Comparison of ENCODE assay signal across 8 cellular contexts in the genomic region with DNA sequence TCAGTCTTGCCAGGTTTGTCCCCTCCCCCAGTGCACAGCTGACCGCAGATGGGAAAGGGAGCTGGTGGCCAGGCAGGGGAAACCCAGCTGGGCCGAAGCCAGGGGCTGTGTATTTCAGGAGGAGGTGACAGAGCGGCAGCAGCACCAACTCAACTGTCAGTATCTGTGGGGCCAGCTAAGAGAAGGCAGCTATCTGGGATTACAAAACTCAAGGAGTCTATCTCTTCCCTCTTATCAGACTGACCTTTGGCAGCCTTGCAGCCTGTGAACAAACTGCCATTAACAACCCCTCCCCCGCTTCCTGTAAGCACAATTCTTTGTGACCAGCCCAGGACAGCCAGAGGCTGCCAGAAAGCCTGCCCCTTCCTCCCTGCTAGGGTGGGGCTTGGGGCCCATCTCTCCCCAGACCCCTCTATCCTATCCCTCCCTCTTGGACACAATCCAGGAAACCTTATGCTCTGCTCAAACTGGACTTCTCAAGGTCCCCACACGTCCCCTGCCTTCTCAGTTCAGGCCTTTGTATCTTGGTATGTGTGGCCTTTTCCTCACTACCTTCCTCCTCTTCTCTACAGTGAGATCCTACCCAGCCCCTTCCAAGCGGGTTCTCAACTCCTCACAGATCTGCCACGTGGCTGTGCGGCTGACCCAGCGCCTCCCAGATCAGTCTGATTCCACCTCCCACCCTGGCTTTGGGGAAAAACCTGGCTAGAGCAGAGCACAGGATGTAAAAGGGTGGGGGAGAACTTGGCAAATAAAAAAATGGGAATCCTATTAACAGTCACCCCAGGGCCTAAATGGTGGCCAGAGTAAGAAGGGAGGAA. TPM values are rescaled to one million over a fixed set of nuclear protein-coding genes. Genes with fewer than 3 reads are reported as not detected.
DNase-seq lines count a peak whose midpoint lies in the region; ATAC-seq and TF ChIP-seq lines count a peak whose summit lies in the region.

No MANE protein-coding gene starts in this region.

- no peaks in the 10 kb centered on the region for H3K9me3 ChIP-seq in AG04450 (ENCODE audit: control insufficient read depth, insufficient read depth, low read length)

- no peak for TF ChIP-seq CTCF in AG04450 (IDR thresholded peaks at IDR 0.05; ENCODE audit: low read depth, low read length)

- CTCF ChIA-PET in AG04450 (lab: Charles Lee), result interaction anchor here (0.6 kb wide), 1 partner anchor 151 kb away, joined by 5 read pairs; no protein-coding TSS in a partner anchor

- peak overlapping the region; percentile 69 for H3K4me3 Mint-ChIP-seq in T-helper 1 cell treated with Interleukin-12 subunit alpha and Interleukin-12 subunit beta and Interleukin-4 antibody, amounts not matched to agents 30 μg/mL and 1 μg/mL, for 36 hours

- no peaks in the 10 kb centered on the region for H3K27me3 ChIP-seq in AG04450 (ENCODE audit: control insufficient read depth, insufficient read depth, low read length)

- peak; percentile 24 for ATAC-seq in GM18498 (IDR thresholded peaks at IDR 0.05; ENCODE audit: unreplicated experiment)
- ATAC-seq in left lobe of liver, result peak; percentile 87
- no peak for ATAC-seq in HG03097 (IDR thresholded peaks at IDR 0.05; ENCODE audit: low FRiP score, unreplicated experiment)

- peak overlapping the region; percentile 69 for H3K27ac Mint-ChIP-seq in T-helper 1 cell treated with Interleukin-12 subunit alpha and Interleukin-12 subunit beta and Interleukin-4 antibody, amounts not matched to agents 30 μg/mL and 1 μg/mL, for 36 hours

- H3K27me3 Mint-ChIP-seq in T-helper 1 cell treated with Interleukin-12 subunit alpha and Interleukin-12 subunit beta and Interleukin-4 antibody, amounts not matched to agents 30 μg/mL and 1 μg/mL, for 36 hours (ENCODE audit: low read depth), result no peaks in the 10 kb centered on the region

- POLR2A ChIA-PET in AG04450 (lab: Yijun Ruan, JAX), result interaction anchor here (0.6 to 1.1 kb wide), 4 partner anchors 10 to 72 kb away, joined by 3 to 12 read pairs (median 6); a partner anchor contains a TSS

- H3K4me1 Mint-ChIP-seq in T-helper 1 cell treated with Interleukin-12 subunit alpha and Interleukin-12 subunit beta and Interleukin-4 antibody, amounts not matched to agents 30 μg/mL and 1 μg/mL, for 36 hours (ENCODE audit: low read depth), result peaks cover 40% of the 10 kb centered on the region

- peaks cover 11% of the 10 kb centered on the region for H3K36me3 Mint-ChIP-seq in T-helper 1 cell treated with Interleukin-12 subunit alpha and Interleukin-12 subunit beta and Interleukin-4 antibody, amounts not matched to agents 30 μg/mL and 1 μg/mL, for 36 hours (ENCODE audit: low read depth)

- in situ Hi-C loops in KBM-7 (cut with MboI; ENCODE audit: low pct_unique_long_range_greater_than_20kb, low sequenced_read_pairs), result no loop called here

- H3K9me3 Mint-ChIP-seq in T-helper 1 cell treated with Interleukin-12 subunit alpha and Interleukin-12 subunit beta and Interleukin-4 antibody, amounts not matched to agents 30 μg/mL and 1 μg/mL, for 36 hours, result no peaks in the 10 kb centered on the region

- DNase-seq in AG04450 (ENCODE audit: low read depth, low spot score) (peak; percentile 87), KBM-7 (peak; percentile 97), left lobe of liver (ENCODE audit: low spot score) (peak; percentile 98)
- peak; percentile 57 for DNase-seq in stimulated activated CD4-positive, alpha-beta T cell treated with anti-CD3 and anti-CD28 coated beads, Interleukin-4, amount 100 ng/mL, for 24 hours

- peak overlapping the region; percentile 69 for H3K27ac ChIP-seq in AG04450 (ENCODE audit: low read depth, low read length)
- H3K27ac ChIP-seq in cingulate gyrus (ENCODE audit: low read depth, low read length), result peak overlapping the region; percentile 77

- peak overlapping the region; percentile 22 for H3K4me3 ChIP-seq in AG04450 (ENCODE audit: low read depth, low read length)

RNA-seq across cellular contexts. Expression of a gene that starts 10.5 kb away (rescaled TPM):
- 12.4 and 18.2 TPM in 2 replicates for polyA plus RNA-seq in AG04450 (2011; rRNA removed)
- 30.8 and 35.7 TPM in 2 replicates for polyA minus RNA-seq in AG04450 (2011; rRNA and poly(A)+ RNA removed)
- total RNA-seq in left lobe of liver, result 14.7 TPM

RNA-seq across cellular contexts. Expression of a gene that starts 26.0 kb away (rescaled TPM):
- polyA plus RNA-seq in AG04450 (2011; rRNA removed), result 4.0 and 5.9 TPM in 2 replicates
- polyA minus RNA-seq in AG04450 (2011; rRNA and poly(A)+ RNA removed), result 6.3 and 11.3 TPM in 2 replicates
- total RNA-seq in left lobe of liver, result 20.1 TPM
